In the genomic region with DNA sequence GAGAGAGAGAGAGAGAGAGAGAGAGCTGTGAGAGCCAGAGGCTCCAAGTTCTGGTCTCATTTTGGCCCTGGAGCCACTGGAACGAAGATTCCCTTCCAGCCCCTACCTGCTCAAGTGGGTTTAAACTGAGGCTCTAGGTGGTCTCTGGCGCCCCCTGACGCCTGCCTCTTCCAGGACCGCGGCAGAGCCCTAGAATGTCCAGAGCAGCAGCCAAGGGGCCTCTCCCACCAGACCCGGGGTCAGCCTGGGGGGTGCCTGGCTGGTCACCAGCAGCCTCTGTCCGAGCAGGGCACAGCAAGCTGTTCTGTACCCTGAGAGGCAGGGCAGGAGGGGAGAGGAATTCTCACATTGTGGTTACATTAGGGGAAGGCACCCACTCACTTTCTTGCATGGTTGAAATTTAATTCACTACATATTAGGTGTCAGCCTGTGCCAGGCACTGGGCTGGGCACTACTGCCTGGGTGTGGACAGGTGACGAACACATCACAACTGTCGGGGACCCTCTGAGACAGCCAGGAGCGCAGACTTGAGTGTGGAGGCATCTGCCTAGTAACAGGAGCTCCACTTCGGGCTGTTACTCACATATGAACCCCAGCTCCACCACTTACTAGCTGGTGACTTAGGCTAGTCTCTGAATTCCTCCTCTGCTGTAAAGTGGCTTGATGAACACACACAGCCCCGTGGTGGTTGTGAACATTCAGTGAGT, we compare ENCODE assay signal across 8 cellular contexts. TPM values are rescaled to one million over a fixed set of nuclear protein-coding genes. Genes with fewer than 3 reads are reported as not detected.
DNase-seq lines count a peak whose midpoint lies in the region; ATAC-seq, FAIRE-seq and TF ChIP-seq lines count a peak whose summit lies in the region.

No MANE protein-coding gene starts in this region.

- no peak overlapping the region for H3K27ac ChIP-seq in HL-60 (replicated peaks)
- no peak overlapping the region for H3K27ac ChIP-seq in K562 (ENCODE audit: extremely low read depth, low read depth, low read length)
- H3K27ac ChIP-seq in vagina = no peak overlapping the region

- BruUV-seq in K562 (replicated peaks; lab: Mats Ljungman, UMichigan) = no TSS peak

- 34% methylated on average over 12 of the region's 12 CpGs for WGBS in K562 (ENCODE audit: insufficient coverage, low coverage, missing lambda C conversion rate)

- H2AFZ ChIP-seq in K562 (ENCODE audit: low read depth, low read length) = no peak overlapping the region

- no peak for TF ChIP-seq POLR2A in K562 (conservative IDR thresholded peaks at IDR 0.05)
- no peak for TF ChIP-seq POLR2A in vagina (IDR thresholded peaks at IDR 0.05)

- TF ChIP-seq RAD21 in K562 (CRISPR knock-in tag; conservative IDR thresholded peaks at IDR 0.05 in 1 of 2, IDR thresholded peaks at IDR 0.05 in 1 of 2) = peak in 1 of 2 experiments; percentile 55; a peak in 2 of 4 replicates

- H3K79me2 ChIP-seq in K562 (ENCODE audit: control insufficient read depth, insufficient read depth, low read length) = no peaks in the 10 kb centered on the region

- H3K9me3 ChIP-seq in K562 (replicated peaks; ENCODE audit: control insufficient read depth, insufficient read depth, low read depth, low read length) = no peaks in the 10 kb centered on the region
- no peaks in the 10 kb centered on the region for H3K9me3 ChIP-seq in vagina

- H3K4me2 ChIP-seq in K562 (ENCODE audit: insufficient read depth, low read length) = no peak overlapping the region

- peaks cover 0 to 2% of the 10 kb centered on the region in 2 experiments; a peak in 2 of 5 replicates for H3K4me1 ChIP-seq in K562 (replicated peaks in 1 of 2; ENCODE audit: control insufficient read depth in 2 of 2, insufficient read depth in 2 of 2, low read length in 2 of 2)
- no peaks in the 10 kb centered on the region for H3K4me1 ChIP-seq in vagina

- TF ChIP-seq EP300 in K562 (IDR thresholded peaks at IDR 0.05; ENCODE audit: low read length) = no peak

- H3K36me3 ChIP-seq in K562 (ENCODE audit: control insufficient read depth, insufficient read depth, low read length) (peaks cover 3% of the 10 kb centered on the region; the same call in 1 of the 3 replicates), vagina (peaks cover 0 to 16% of the 10 kb centered on the region in 2 donors)

- H4K20me1 ChIP-seq in K562 (replicated peaks; ENCODE audit: control insufficient read depth, insufficient read depth, low read length) = peaks cover 3% of the 10 kb centered on the region; the same call in 1 of the 2 replicates

- POLR2A ChIA-PET in K562 (lab: Yijun Ruan, JAX) = interaction anchor here (0.6 to 0.8 kb wide), 3 partner anchors 29 to 1103 kb away, joined by 3 read pairs; no protein-coding TSS in a partner anchor

- H3K9ac ChIP-seq in K562 (ENCODE audit: insufficient read depth in 1 of 2, low read depth in 2 of 2, low read length in 2 of 2) = no peak overlapping the region

- H3K27me3 ChIP-seq in HL-60 (ENCODE audit: insufficient read depth, poor library complexity, severe bottlenecking) (no peaks in the 10 kb centered on the region), K562 (ENCODE audit: control insufficient read depth in 2 of 2, insufficient read depth in 2 of 2, low read length in 2 of 2) (no peaks in the 10 kb centered on the region), vagina (no peaks in the 10 kb centered on the region)

- H3K4me3 ChIP-seq in AG10803 (ENCODE audit: low read length) = no peak overlapping the region
- H3K4me3 ChIP-seq in HL-60 (replicated peaks; ENCODE audit: insufficient read depth, low read length) = no peak overlapping the region
- no peak overlapping the region for H3K4me3 ChIP-seq in K562
- no peak overlapping the region for H3K4me3 ChIP-seq in vagina

- in situ Hi-C loops in K562 (cut with MboI) = no loop called here

- H3K9me1 ChIP-seq in K562 (ENCODE audit: control insufficient read depth, insufficient read depth, low read length) = peaks cover 7% of the 10 kb centered on the region

- CTCF ChIA-PET in K562 (lab: Yijun Ruan, JAX; ENCODE audit: low intra/inter-chr PET ratio) = interaction anchor here (1.2 to 1.7 kb wide), 2 partner anchors 226 to 351 kb away, joined by 3 to 5 read pairs; no protein-coding TSS in a partner anchor

- no peak for FAIRE-seq in K562 (lab: Jason Lieb, UNC)

- TF ChIP-seq CTCF in AG10803 (conservative IDR thresholded peaks at IDR 0.05; ENCODE audit: low read length) (peak; percentile 49), HL-60 (IDR thresholded peaks at IDR 0.05; ENCODE audit: insufficient read depth, low read length) (peak; percentile 0), K562 (IDR thresholded peaks at IDR 0.05 in 2 of 3, conservative IDR thresholded peaks at IDR 0.05 in 1 of 3; ENCODE audit: insufficient read depth in 2 of 3, low read depth in 1 of 3, low read length in 3 of 3) (peak; percentile 51 to 59 (median 59); a peak in 5 of 6 replicates), vagina (IDR thresholded peaks at IDR 0.05) (peak in 1 of 3 experiments; percentile 26)

- DNase-seq in AG10803 (ENCODE audit: low read depth) (no peak), HL-60 (ENCODE audit: low read depth in 1 of 2, low spot score in 1 of 2) (peak in 1 of 2 experiments; percentile 18), K562 (ENCODE audit: extremely low read depth in 1 of 4, low spot score in 3 of 4) (peak; percentile 27 to 54 (median 48)), kidney tubule cell (ENCODE audit: low spot score) (peak; percentile 13), vagina (ENCODE audit: extremely low spot score in 2 of 2) (peak; percentile 52 to 74)

- intact Hi-C loops in K562 (cut with micrococcal nuclease) = loop anchor here (5.0 kb wide), 2 partner anchors 226 to 296 kb away; no protein-coding TSS in a partner anchor
- intact Hi-C loops in vagina (cut with DNase I) = loop anchor here (5.0 kb wide), 1 partner anchor 226 kb away; no protein-coding TSS in a partner anchor

- ATAC-seq in K562 = peak; percentile 84
- ATAC-seq in GM18868 (IDR thresholded peaks at IDR 0.05; ENCODE audit: unreplicated experiment) = no peak
- ATAC-seq in HG02973 (IDR thresholded peaks at IDR 0.05; ENCODE audit: unreplicated experiment) = no peak
- ATAC-seq in GM18861 (IDR thresholded peaks at IDR 0.05; ENCODE audit: unreplicated experiment) = no peak

TF ChIP-seq in K562, 482 proteins besides CTCF, POLR2A, EP300 and RAD21 (continues in another document):
- TF ChIP-seq, protein P1, sequence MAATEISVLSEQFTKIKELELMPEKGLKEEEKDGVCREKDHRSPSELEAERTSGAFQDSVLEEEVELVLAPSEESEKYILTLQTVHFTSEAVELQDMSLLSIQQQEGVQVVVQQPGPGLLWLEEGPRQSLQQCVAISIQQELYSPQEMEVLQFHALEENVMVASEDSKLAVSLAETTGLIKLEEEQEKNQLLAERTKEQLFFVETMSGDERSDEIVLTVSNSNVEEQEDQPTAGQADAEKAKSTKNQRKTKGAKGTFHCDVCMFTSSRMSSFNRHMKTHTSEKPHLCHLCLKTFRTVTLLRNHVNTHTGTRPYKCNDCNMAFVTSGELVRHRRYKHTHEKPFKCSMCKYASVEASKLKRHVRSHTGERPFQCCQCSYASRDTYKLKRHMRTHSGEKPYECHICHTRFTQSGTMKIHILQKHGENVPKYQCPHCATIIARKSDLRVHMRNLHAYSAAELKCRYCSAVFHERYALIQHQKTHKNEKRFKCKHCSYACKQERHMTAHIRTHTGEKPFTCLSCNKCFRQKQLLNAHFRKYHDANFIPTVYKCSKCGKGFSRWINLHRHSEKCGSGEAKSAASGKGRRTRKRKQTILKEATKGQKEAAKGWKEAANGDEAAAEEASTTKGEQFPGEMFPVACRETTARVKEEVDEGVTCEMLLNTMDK (IDR thresholded peaks at IDR 0.05; ENCODE audit: borderline replicate concordance, insufficient read depth, low read depth, low read length, poor library complexity, severe bottlenecking) = no peak
- TF ChIP-seq, protein P2, sequence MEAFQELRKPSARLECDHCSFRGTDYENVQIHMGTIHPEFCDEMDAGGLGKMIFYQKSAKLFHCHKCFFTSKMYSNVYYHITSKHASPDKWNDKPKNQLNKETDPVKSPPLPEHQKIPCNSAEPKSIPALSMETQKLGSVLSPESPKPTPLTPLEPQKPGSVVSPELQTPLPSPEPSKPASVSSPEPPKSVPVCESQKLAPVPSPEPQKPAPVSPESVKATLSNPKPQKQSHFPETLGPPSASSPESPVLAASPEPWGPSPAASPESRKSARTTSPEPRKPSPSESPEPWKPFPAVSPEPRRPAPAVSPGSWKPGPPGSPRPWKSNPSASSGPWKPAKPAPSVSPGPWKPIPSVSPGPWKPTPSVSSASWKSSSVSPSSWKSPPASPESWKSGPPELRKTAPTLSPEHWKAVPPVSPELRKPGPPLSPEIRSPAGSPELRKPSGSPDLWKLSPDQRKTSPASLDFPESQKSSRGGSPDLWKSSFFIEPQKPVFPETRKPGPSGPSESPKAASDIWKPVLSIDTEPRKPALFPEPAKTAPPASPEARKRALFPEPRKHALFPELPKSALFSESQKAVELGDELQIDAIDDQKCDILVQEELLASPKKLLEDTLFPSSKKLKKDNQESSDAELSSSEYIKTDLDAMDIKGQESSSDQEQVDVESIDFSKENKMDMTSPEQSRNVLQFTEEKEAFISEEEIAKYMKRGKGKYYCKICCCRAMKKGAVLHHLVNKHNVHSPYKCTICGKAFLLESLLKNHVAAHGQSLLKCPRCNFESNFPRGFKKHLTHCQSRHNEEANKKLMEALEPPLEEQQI (IDR thresholded peaks at IDR 0.05) = no peak
- TF ChIP-seq SIN3B (IDR thresholded peaks at IDR 0.05; ENCODE audit: low read depth) = no peak
- TF ChIP-seq MTA2 (IDR thresholded peaks at IDR 0.05; ENCODE audit: low read depth) = no peak

RNA-seq across cellular contexts. Expression of a gene that starts 44.5 kb away (rescaled TPM):
- total RNA-seq in K562 (2011; cell fraction: chromatin; rRNA removed; ENCODE audit: low replicate concordance) = not detected in 2 replicates
- total RNA-seq in K562 (2011; cell fraction: nucleolus; rRNA removed) = not detected in 2 replicates
- not detected in 2 replicates for total RNA-seq in K562 (2011; cell fraction: nucleoplasm; rRNA removed)
- not detected in 2 replicates for total RNA-seq in K562 (2014; rRNA removed)
- total RNA-seq in K562 (2014; rRNA removed; fragmentation: Illumina TruSeq; extraction: Trizol) = not detected in 2 replicates
- total RNA-seq in K562 (2015; rRNA removed; fragmentation: Illumina TruSeq; extraction: Trizol) = not detected in 2 replicates
- 1.3 and 2.1 TPM in 2 replicates for total RNA-seq in K562 (2021)
- not detected in 2 replicates for polyA plus RNA-seq in K562 (2011; rRNA removed)
- polyA plus RNA-seq in K562 (2011; cell fraction: cytosol; rRNA removed) = not detected in 2 replicates
- polyA plus RNA-seq in K562 (2011; cell fraction: nucleus; rRNA removed) = not detected in 2 replicates
- polyA plus RNA-seq in K562 (2012) = not detected in 2 replicates
- polyA plus RNA-seq in K562 (2014; fragmentation: Illumina TruSeq; extraction: Trizol) = not detected in 2 replicates
- polyA plus RNA-seq in K562 (2014; fragmentation: Nextera tagmentation; extraction: Ambion mirVana) = not detected
- polyA plus RNA-seq in K562 (2014; rRNA removed) = not detected in 2 replicates
- polyA minus RNA-seq in K562 (2011; rRNA and poly(A)+ RNA removed) = not detected in 2 replicates
- polyA minus RNA-seq in K562 (2011; cell fraction: cytosol; rRNA and poly(A)+ RNA removed) = 2.5 TPM in 1 of 2 replicates, not detected in the other
- not detected in 2 replicates for polyA minus RNA-seq in K562 (2011; cell fraction: nucleus; rRNA and poly(A)+ RNA removed)
- not detected for total RNA-seq in vagina
